In genomic region chr21:42198949-42199348, GRCh38 we compare ENCODE assay signal across 11 cellular contexts. TPM values are rescaled to one million over a fixed set of nuclear protein-coding genes. Genes with fewer than 3 reads are reported as not detected.
A peak's percentile ranks its signal among the peaks of the same experiment; 100 is the strongest.
DNase-seq lines count a peak whose midpoint lies in the region; ATAC-seq, FAIRE-seq and TF ChIP-seq lines count a peak whose summit lies in the region.
"Had no signal": no experiment of that assay in that cellular context is flagged by ENCODE, and none has a peak within 500 bp of the region (broad histone marks: within the 10 kb centered on the region; RNA-seq: fewer than 3 reads in every experiment).

No MANE protein-coding gene starts in this region.

- H3K36me3 Mint-ChIP-seq in activated T-cell treated with anti-CD3 and anti-CD28 coated beads, Interleukin-2, amount 50 U/mL, for 24 hours (ENCODE audit: low read depth): no peaks in the 10 kb centered on the region
- H3K36me3 Mint-ChIP-seq in activated B cell treated with CpG ODN at 0.5 μM for 24 hours (ENCODE audit: low read depth): no peaks in the 10 kb centered on the region

- no peaks in the 10 kb centered on the region for H3K9me3 ChIP-seq in suprapubic skin
- H3K9me3 ChIP-seq: MG63 had no signal

- no peak for ATAC-seq in activated B cell treated with CpG ODN at 0.5 μM for 24 hours (ENCODE audit: low read depth)

- no peaks in the 10 kb centered on the region for H3K27me3 ChIP-seq in suprapubic skin
- H3K27me3 ChIP-seq: MG63 had no signal

- H3K27me3 Mint-ChIP-seq in activated T-cell treated with anti-CD3 and anti-CD28 coated beads, Interleukin-2, amount 50 U/mL, for 24 hours: no peaks in the 10 kb centered on the region
- no peaks in the 10 kb centered on the region for H3K27me3 Mint-ChIP-seq in activated B cell treated with CpG ODN at 0.5 μM for 24 hours

- no peak for FAIRE-seq in GM12891 (lab: Jason Lieb, UNC)
- no peak for FAIRE-seq in GM12892 (lab: Jason Lieb, UNC)
- FAIRE-seq: TTC549 had no signal

- DNase-seq in activated T-cell treated with anti-CD3 and anti-CD28 coated beads, Interleukin-2, amount 50 U/mL, for 24 hours: no peak
- no peak for DNase-seq in activated T-cell treated with anti-CD3 and anti-CD28 coated beads, Interleukin-2, amount 50 U/mL, for 1 hour
- DNase-seq in activated B cell treated with CpG ODN at 0.5 μM for 24 hours: no peak
- peak; percentile 11 for DNase-seq in fibroblast of pulmonary artery (ENCODE audit: low read depth)
- DNase-seq in suprapubic skin (ENCODE audit: low spot score in 2 of 2): no peak
- DNase-seq in activated CD4-positive, CD25-positive, alpha-beta regulatory T cell treated with anti-CD3 and anti-CD28 coated beads, Interleukin-2, amount 50 U/mL, for 72 hours: no peak
- no peak for DNase-seq in GM12891 (ENCODE audit: insufficient read length, low spot score)
- no peak for DNase-seq in GM12892 (ENCODE audit: insufficient read length)
- DNase-seq: MG63, right cardiac atrium had no signal

- H3K4me3 ChIP-seq in fibroblast of pulmonary artery (replicated peaks; ENCODE audit: low read depth, low read length): no peak overlapping the region
- no peak overlapping the region for H3K4me3 ChIP-seq in suprapubic skin
- H3K4me3 ChIP-seq: MG63 had no signal

- no peaks in the 10 kb centered on the region for H3K36me3 ChIP-seq in suprapubic skin
- H3K36me3 ChIP-seq: MG63 had no signal

- TF ChIP-seq POLR2A in suprapubic skin (IDR thresholded peaks at IDR 0.05) (no peak), GM12891 (IDR thresholded peaks at IDR 0.05; ENCODE audit: low read depth, low read length) (no peak), GM12892 (IDR thresholded peaks at IDR 0.05; ENCODE audit: low read depth, low read length) (no peak)

- no peaks in the 10 kb centered on the region for H3K9me3 Mint-ChIP-seq in activated T-cell treated with anti-CD3 and anti-CD28 coated beads, Interleukin-2, amount 50 U/mL, for 24 hours
- H3K9me3 Mint-ChIP-seq in activated B cell treated with CpG ODN at 0.5 μM for 24 hours: no peaks in the 10 kb centered on the region

- H3K27ac ChIP-seq in suprapubic skin: peak overlapping the region; percentile 36

- TF ChIP-seq CTCF in activated B cell treated with CpG ODN at 0.5 μM for 24 hours (IDR thresholded peaks at IDR 0.05) (no peak), fibroblast of pulmonary artery (IDR thresholded peaks at IDR 0.05; ENCODE audit: low read length, missing control alignments) (no peak), suprapubic skin (IDR thresholded peaks at IDR 0.05) (no peak)

- POLR2A ChIA-PET in activated B cell treated with CpG ODN at 0.5 μM for 24 hours (lab: Charles Lee): interaction anchor here (0.6 kb wide), 1 partner anchor 111 kb away, joined by 4 read pairs; no protein-coding TSS in a partner anchor

- CTCF ChIA-PET in activated B cell treated with CpG ODN at 0.5 μM for 24 hours (lab: Charles Lee): interaction anchor here (1.1 kb wide), 1 partner anchor 60 kb away, joined by 4 read pairs; no protein-coding TSS in a partner anchor

- H3K4me1 Mint-ChIP-seq in activated T-cell treated with anti-CD3 and anti-CD28 coated beads, Interleukin-2, amount 50 U/mL, for 24 hours (ENCODE audit: low read depth): peaks cover 57% of the 10 kb centered on the region
- H3K4me1 Mint-ChIP-seq in activated B cell treated with CpG ODN at 0.5 μM for 24 hours: peaks cover 26% of the 10 kb centered on the region

- 38% methylated on average over 2 of the region's 2 CpGs for WGBS in suprapubic skin

- H3K4me1 ChIP-seq in suprapubic skin: peaks cover 22% of the 10 kb centered on the region

- no peak for TF ChIP-seq EP300 in suprapubic skin (IDR thresholded peaks at IDR 0.05)

- intact Hi-C loops in activated B cell treated with CpG ODN at 0.5 μM for 24 hours (cut with micrococcal nuclease): loop anchor here (1.0 kb wide), 3 partner anchors 11 to 34 kb away; no protein-coding TSS in a partner anchor

- H3K4me3 Mint-ChIP-seq in activated T-cell treated with anti-CD3 and anti-CD28 coated beads, Interleukin-2, amount 50 U/mL, for 24 hours: no peak overlapping the region
- H3K4me3 Mint-ChIP-seq in activated B cell treated with CpG ODN at 0.5 μM for 24 hours: peak overlapping the region; percentile 46

- H3K27ac Mint-ChIP-seq in activated T-cell treated with anti-CD3 and anti-CD28 coated beads, Interleukin-2, amount 50 U/mL, for 24 hours: peak overlapping the region; percentile 68
- H3K27ac Mint-ChIP-seq in activated B cell treated with CpG ODN at 0.5 μM for 24 hours: no peak overlapping the region

TF ChIP-seq in GM12891, 5 proteins besides CTCF, POLR2A, EP300 and RAD21:
- TF ChIP-seq POU2F2 (IDR thresholded peaks at IDR 0.05; ENCODE audit: low read depth, low read length) (no peak), SPI1 (IDR thresholded peaks at IDR 0.05; ENCODE audit: low read depth, low read length) (no peak), PAX5 (IDR thresholded peaks at IDR 0.05; ENCODE audit: insufficient read depth, low read length, severe bottlenecking) (no peak), POLR2AphosphoS5 (IDR thresholded peaks at IDR 0.05; ENCODE audit: low read depth, low read length) (no peak), TAF1 (IDR thresholded peaks at IDR 0.05; ENCODE audit: low read depth, low read length) (no peak)

RNA-seq across cellular contexts. Expression of gene ABCG1, which starts 20.0 kb away (rescaled TPM):
- total RNA-seq in activated B cell treated with CpG ODN at 0.5 μM for 24 hours (2.3 and 3.4 TPM in 2 replicates), suprapubic skin (10 to 100 TPM; 32.0 to 54.0 (median 35.2) TPM)
- 2.5 TPM for polyA plus RNA-seq in GM12891 (2012; ENCODE audit: low read depth, missing spikeins)
- 1.0 TPM for polyA plus RNA-seq in GM12892 (2012; ENCODE audit: missing spikeins)
